ENCODE assay signal across 28 cellular contexts in the genomic region with DNA sequence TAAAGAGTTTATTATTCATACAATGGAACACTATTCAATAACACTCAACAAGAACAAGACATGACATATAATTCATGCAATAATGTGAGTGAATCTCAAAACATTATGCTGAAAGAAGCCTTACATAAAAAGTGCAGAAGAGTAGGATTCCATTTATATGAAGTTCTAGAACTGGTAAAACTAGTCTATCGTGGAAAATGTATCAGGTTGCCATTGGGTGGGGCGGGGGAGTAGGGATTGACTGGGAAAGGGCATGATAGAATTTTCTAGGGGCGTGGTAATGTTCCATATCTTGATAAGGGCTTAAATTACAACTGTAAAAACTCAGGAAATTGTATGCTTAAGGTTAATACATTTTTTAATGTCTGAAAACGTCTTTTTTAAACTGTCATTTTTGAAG.
"Had no signal": no experiment of that assay in that cellular context is flagged by ENCODE, and none has a peak within 500 bp of the region (broad histone marks: within the 10 kb centered on the region; RNA-seq: fewer than 3 reads in every experiment).

No MANE protein-coding gene starts in this region.

- H3K4me1 ChIP-seq: ascending aorta, esophagus squamous epithelium, gastroesophageal sphincter, heart right ventricle had no signal

- H3K27ac Mint-ChIP-seq: activated CD4-positive, alpha-beta memory T cell treated with anti-CD3 and anti-CD28 coated beads for 36 hours; activated CD4-positive, alpha-beta T cell treated with anti-CD3 and anti-CD28 coated beads for 36 hours; activated CD4-positive, alpha-beta T cell treated with anti-CD3 and anti-CD28 coated beads, Interleukin-2, amount 10 ng/mL, durations not matched to agents 24 days and 14 days; activated CD8-positive, alpha-beta memory T cell treated with anti-CD3 and anti-CD28 coated beads, Interleukin-2, amount 10 ng/mL, durations not matched to agents 7 days and 5 days; activated CD8-positive, alpha-beta T cell treated with anti-CD3 and anti-CD28 coated beads, Interleukin-2, amount 10 ng/mL, durations not matched to agents 7 days and 5 days; activated naive CD4-positive, alpha-beta T cell treated with anti-CD3 and anti-CD28 coated beads for 36 hours; activated naive CD4-positive, alpha-beta T cell treated with anti-CD3 and anti-CD28 coated beads, Interleukin-2, amount 50 U/mL, for 24 hours; activated naive CD8-positive, alpha-beta T cell treated with anti-CD3 and anti-CD28 coated beads, Interleukin-2, amount 10 ng/mL, durations not matched to agents 7 days and 5 days; activated T-helper 1 cell treated with anti-CD3 and anti-CD28 coated beads, Interleukin-12 subunit alpha, Interleukin-12 subunit beta, Interleukin-2, Interleukin-4 antibody, amounts not matched to agents 30 ng/mL and 10 ng/mL and 1 ng/mL, durations not matched to agents 14 hours and 24 hours and 36 hours; activated T-helper 2 cell treated with anti-CD3 and anti-CD28 coated beads, Interferon-gamma antibody, Interleukin-2, Interleukin-4, amounts not matched to agents 10 μg/mL and 5 μg/mL and 100 μg/mL, durations not matched to agents 14 hours and 24 hours and 36 hours; brain; effector memory CD8-positive, alpha-beta T cell had no signal

- H3K4me1 Mint-ChIP-seq: activated CD4-positive, alpha-beta T cell treated with anti-CD3 and anti-CD28 coated beads for 36 hours; activated CD4-positive, alpha-beta T cell treated with anti-CD3 and anti-CD28 coated beads, Interleukin-2, amount 10 ng/mL, durations not matched to agents 24 days and 14 days; activated CD8-positive, alpha-beta memory T cell treated with anti-CD3 and anti-CD28 coated beads, Interleukin-2, amount 10 ng/mL, durations not matched to agents 7 days and 5 days; activated naive CD4-positive, alpha-beta T cell treated with anti-CD3 and anti-CD28 coated beads, Interleukin-2, amount 50 U/mL, for 24 hours; activated naive CD8-positive, alpha-beta T cell treated with anti-CD3 and anti-CD28 coated beads, Interleukin-2, amount 10 ng/mL, durations not matched to agents 7 days and 5 days; brain had no signal

- H3K4me3 ChIP-seq: ascending aorta, esophagus squamous epithelium, gastroesophageal sphincter, heart right ventricle had no signal

- DNase-seq: activated CD4-positive, alpha-beta memory T cell treated with anti-CD3 and anti-CD28 coated beads for 36 hours; activated CD4-positive, alpha-beta T cell treated with anti-CD3 and anti-CD28 coated beads for 36 hours; activated CD4-positive, alpha-beta T cell treated with anti-CD3 and anti-CD28 coated beads, Interleukin-2, amount 10 ng/mL, durations not matched to agents 24 days and 14 days; activated CD4-positive, CD25-positive, alpha-beta regulatory T cell; activated CD4-positive, CD25-positive, alpha-beta regulatory T cell treated with anti-CD3 and anti-CD28 coated beads, Interleukin-2, amount 50 U/mL, for 72 hours; activated CD8-positive, alpha-beta memory T cell treated with anti-CD3 and anti-CD28 coated beads, Interleukin-2, amount 10 ng/mL, durations not matched to agents 7 days and 5 days; activated CD8-positive, alpha-beta memory T cell treated with anti-CD3 and anti-CD28 coated beads, Interleukin-2, amount 50 U/mL, for 4 hours; activated CD8-positive, alpha-beta T cell treated with anti-CD3 and anti-CD28 coated beads, Interleukin-2, amount 10 ng/mL, durations not matched to agents 7 days and 5 days; activated effector memory CD4-positive, alpha-beta T cell treated with anti-CD3 and anti-CD28 coated beads, Interleukin-2, amount 50 U/mL, for 16 hours; activated naive CD4-positive, alpha-beta T cell treated with anti-CD3 and anti-CD28 coated beads for 36 hours; activated naive CD8-positive, alpha-beta T cell treated with anti-CD3 and anti-CD28 coated beads, Interleukin-2, amount 10 ng/mL, durations not matched to agents 7 days and 5 days; activated T-cell treated with anti-CD3 and anti-CD28 coated beads, Interleukin-2, amount 50 U/mL, for 1 hour; activated T-cell treated with anti-CD3 and anti-CD28 coated beads, Interleukin-2, amount 50 U/mL, for 48 hours; cortex of kidney; dermis blood vessel endothelial cell; effector CD4-positive, alpha-beta T cell; effector memory CD8-positive, alpha-beta T cell; esophagus squamous epithelium; foreskin melanocyte; heart right ventricle; T-helper 2 cell had no signal

- H3K36me3 Mint-ChIP-seq: activated CD4-positive, alpha-beta memory T cell treated with anti-CD3 and anti-CD28 coated beads for 36 hours; activated CD8-positive, alpha-beta memory T cell treated with anti-CD3 and anti-CD28 coated beads, Interleukin-2, amount 10 ng/mL, durations not matched to agents 7 days and 5 days; activated naive CD4-positive, alpha-beta T cell treated with anti-CD3 and anti-CD28 coated beads, Interleukin-2, amount 50 U/mL, for 24 hours; activated naive CD8-positive, alpha-beta T cell treated with anti-CD3 and anti-CD28 coated beads, Interleukin-2, amount 10 ng/mL, durations not matched to agents 7 days and 5 days; brain had no signal

- H3K36me3 ChIP-seq: ascending aorta, esophagus squamous epithelium, gastroesophageal sphincter, heart right ventricle had no signal

- H3K4me3 Mint-ChIP-seq: activated CD4-positive, alpha-beta memory T cell treated with anti-CD3 and anti-CD28 coated beads for 36 hours; activated CD4-positive, alpha-beta T cell treated with anti-CD3 and anti-CD28 coated beads for 36 hours; activated CD4-positive, alpha-beta T cell treated with anti-CD3 and anti-CD28 coated beads, Interleukin-2, amount 10 ng/mL, durations not matched to agents 24 days and 14 days; activated CD8-positive, alpha-beta memory T cell treated with anti-CD3 and anti-CD28 coated beads, Interleukin-2, amount 10 ng/mL, durations not matched to agents 7 days and 5 days; activated CD8-positive, alpha-beta T cell treated with anti-CD3 and anti-CD28 coated beads, Interleukin-2, amount 10 ng/mL, durations not matched to agents 7 days and 5 days; activated naive CD4-positive, alpha-beta T cell treated with anti-CD3 and anti-CD28 coated beads for 36 hours; activated naive CD4-positive, alpha-beta T cell treated with anti-CD3 and anti-CD28 coated beads, Interleukin-2, amount 50 U/mL, for 24 hours; activated naive CD8-positive, alpha-beta T cell treated with anti-CD3 and anti-CD28 coated beads, Interleukin-2, amount 10 ng/mL, durations not matched to agents 7 days and 5 days; activated T-helper 1 cell treated with anti-CD3 and anti-CD28 coated beads, Interleukin-12 subunit alpha, Interleukin-12 subunit beta, Interleukin-2, Interleukin-4 antibody, amounts not matched to agents 30 ng/mL and 10 ng/mL and 1 ng/mL, durations not matched to agents 14 hours and 24 hours and 36 hours; brain; effector memory CD8-positive, alpha-beta T cell had no signal

- H3K9me3 ChIP-seq: ascending aorta, esophagus squamous epithelium, gastroesophageal sphincter, heart right ventricle had no signal

- H3K9me3 Mint-ChIP-seq: activated CD4-positive, alpha-beta memory T cell treated with anti-CD3 and anti-CD28 coated beads for 36 hours; activated CD4-positive, alpha-beta T cell treated with anti-CD3 and anti-CD28 coated beads, Interleukin-2, amount 10 ng/mL, durations not matched to agents 24 days and 14 days; activated naive CD4-positive, alpha-beta T cell treated with anti-CD3 and anti-CD28 coated beads for 36 hours; activated naive CD4-positive, alpha-beta T cell treated with anti-CD3 and anti-CD28 coated beads, Interleukin-2, amount 50 U/mL, for 24 hours; activated T-helper 1 cell treated with anti-CD3 and anti-CD28 coated beads, Interleukin-12 subunit alpha, Interleukin-12 subunit beta, Interleukin-2, Interleukin-4 antibody, amounts not matched to agents 30 ng/mL and 10 ng/mL and 1 ng/mL, durations not matched to agents 14 hours and 24 hours and 36 hours; activated T-helper 2 cell treated with anti-CD3 and anti-CD28 coated beads, Interferon-gamma antibody, Interleukin-2, Interleukin-4, amounts not matched to agents 10 μg/mL and 5 μg/mL and 100 μg/mL, durations not matched to agents 14 hours and 24 hours and 36 hours; effector memory CD8-positive, alpha-beta T cell had no signal

- H3K27ac ChIP-seq: ascending aorta, epithelial cell of prostate, esophagus squamous epithelium, gastroesophageal sphincter, heart right ventricle had no signal

- H3K27me3 Mint-ChIP-seq: activated CD4-positive, alpha-beta T cell treated with anti-CD3 and anti-CD28 coated beads for 36 hours; activated naive CD4-positive, alpha-beta T cell treated with anti-CD3 and anti-CD28 coated beads, Interleukin-2, amount 50 U/mL, for 24 hours; activated naive CD8-positive, alpha-beta T cell treated with anti-CD3 and anti-CD28 coated beads, Interleukin-2, amount 10 ng/mL, durations not matched to agents 7 days and 5 days; brain had no signal

- ATAC-seq: activated CD4-positive, alpha-beta T cell treated with anti-CD3 and anti-CD28 coated beads for 36 hours; activated CD8-positive, alpha-beta memory T cell treated with anti-CD3 and anti-CD28 coated beads, Interleukin-2, amount 10 ng/mL, durations not matched to agents 7 days and 5 days; activated CD8-positive, alpha-beta T cell treated with anti-CD3 and anti-CD28 coated beads, Interleukin-2, amount 10 ng/mL, durations not matched to agents 7 days and 5 days; effector memory CD8-positive, alpha-beta T cell; gastroesophageal sphincter; heart right ventricle had no signal

- H3K27me3 ChIP-seq: ascending aorta, esophagus squamous epithelium, gastroesophageal sphincter, heart right ventricle had no signal
